16 cellular contexts compared by ENCODE assay signal in genomic region chr22:37776639-37777005, GRCh38. TPM values are rescaled to one million over a fixed set of nuclear protein-coding genes. Genes with fewer than 3 reads are reported as not detected.
DNase-seq lines count a peak whose midpoint lies in the region; ATAC-seq, FAIRE-seq and TF ChIP-seq lines count a peak whose summit lies in the region.
"Had no signal": no experiment of that assay in that cellular context is flagged by ENCODE, and none has a peak within 500 bp of the region (broad histone marks: within the 10 kb centered on the region; RNA-seq: fewer than 3 reads in every experiment).

No MANE protein-coding gene starts in this region.

- no peak overlapping the region for H3K27ac Mint-ChIP-seq in activated T-helper 2 cell treated with anti-CD3 and anti-CD28 coated beads, Interferon-gamma antibody, Interleukin-2, Interleukin-4, amounts not matched to agents 10 μg/mL and 5 μg/mL and 100 μg/mL, durations not matched to agents 14 hours and 24 hours and 36 hours
- H3K27ac Mint-ChIP-seq: stimulated activated naive CD8-positive, alpha-beta T cell treated with anti-CD3 and anti-CD28 coated beads, Interleukin-15, Interleukin-2, amounts not matched to agents 100 ng/mL and 50 ng/mL, for 24 hours had no signal

- no peaks in the 10 kb centered on the region for H3K27me3 Mint-ChIP-seq in activated T-helper 2 cell treated with anti-CD3 and anti-CD28 coated beads, Interferon-gamma antibody, Interleukin-2, Interleukin-4, amounts not matched to agents 10 μg/mL and 5 μg/mL and 100 μg/mL, durations not matched to agents 14 hours and 24 hours and 36 hours (ENCODE audit: low read depth)
- H3K27me3 Mint-ChIP-seq: stimulated activated naive CD8-positive, alpha-beta T cell treated with anti-CD3 and anti-CD28 coated beads, Interleukin-15, Interleukin-2, amounts not matched to agents 100 ng/mL and 50 ng/mL, for 24 hours had no signal

- H3K27ac ChIP-seq in 22Rv1 (peak overlapping the region; percentile 86), pancreas (peak overlapping the region in 3 of 4 donors; percentile 42 to 59 (median 59))
- H3K27ac ChIP-seq: SK-N-MC had no signal

- peaks cover 9% of the 10 kb centered on the region for H3K36me3 Mint-ChIP-seq in activated T-helper 2 cell treated with anti-CD3 and anti-CD28 coated beads, Interferon-gamma antibody, Interleukin-2, Interleukin-4, amounts not matched to agents 10 μg/mL and 5 μg/mL and 100 μg/mL, durations not matched to agents 14 hours and 24 hours and 36 hours (ENCODE audit: low read depth)

- H3K27me3 ChIP-seq in MG63: no peaks in the 10 kb centered on the region
- no peaks in the 10 kb centered on the region for H3K27me3 ChIP-seq in pancreas

- ATAC-seq in pancreas: no peak
- ATAC-seq in GM18498 (IDR thresholded peaks at IDR 0.05; ENCODE audit: unreplicated experiment): no peak

- H3K4me3 ChIP-seq in MG63 (no peak overlapping the region), epithelial cell of esophagus (ENCODE audit: low read length) (peak overlapping the region; percentile 7), pancreas (no peak overlapping the region)
- H3K4me3 ChIP-seq: SK-N-MC had no signal

- 79 to 82% methylated on average over 10 of the region's 10 CpGs for WGBS in pancreas, 2 donors

- H3K4me3 Mint-ChIP-seq in activated T-helper 2 cell treated with anti-CD3 and anti-CD28 coated beads, Interferon-gamma antibody, Interleukin-2, Interleukin-4, amounts not matched to agents 10 μg/mL and 5 μg/mL and 100 μg/mL, durations not matched to agents 14 hours and 24 hours and 36 hours (ENCODE audit: low read depth): no peak overlapping the region
- H3K4me3 Mint-ChIP-seq: stimulated activated naive CD8-positive, alpha-beta T cell treated with anti-CD3 and anti-CD28 coated beads, Interleukin-15, Interleukin-2, amounts not matched to agents 100 ng/mL and 50 ng/mL, for 24 hours had no signal

- H3K4me1 Mint-ChIP-seq in activated T-helper 2 cell treated with anti-CD3 and anti-CD28 coated beads, Interferon-gamma antibody, Interleukin-2, Interleukin-4, amounts not matched to agents 10 μg/mL and 5 μg/mL and 100 μg/mL, durations not matched to agents 14 hours and 24 hours and 36 hours (ENCODE audit: low read depth): no peaks in the 10 kb centered on the region

- H3K9me3 ChIP-seq in MG63 (no peaks in the 10 kb centered on the region; the same call in 1 of the 2 replicates), pancreas (no peaks in the 10 kb centered on the region)

- no peak for TF ChIP-seq CTCF in 22Rv1 (IDR thresholded peaks at IDR 0.05)
- no peak for TF ChIP-seq CTCF in epithelial cell of esophagus (IDR thresholded peaks at IDR 0.05; ENCODE audit: insufficient read depth, low read depth, low read length, missing control alignments)
- no peak for TF ChIP-seq CTCF in pancreas (IDR thresholded peaks at IDR 0.05)

- DNase-seq in MG63 (peak; percentile 37), epithelial cell of esophagus (ENCODE audit: low read depth) (no peak), pancreas (no peak), NCI-H128 (lab: John Stamatoyannopoulos, UW; ENCODE audit: unreplicated experiment) (no peak), HUDEP-2 (lab: John Stamatoyannopoulos, UW; ENCODE audit: unreplicated experiment in 76 of 76) (no peak)
- DNase-seq in activated T-helper 2 cell treated with anti-CD3 and anti-CD28 coated beads, Interferon-gamma antibody, Interleukin-2, Interleukin-4, amounts not matched to agents 10 μg/mL and 5 μg/mL and 100 μg/mL, durations not matched to agents 14 hours and 24 hours and 36 hours (ENCODE audit: low spot score): no peak
- DNase-seq: activated effector memory CD4-positive, alpha-beta T cell treated with anti-CD3 and anti-CD28 coated beads, Interleukin-2, amount 50 U/mL, for 16 hours; aorta; dermis blood vessel endothelial cell; GF-D8 had no signal

- H3K9me3 Mint-ChIP-seq in activated T-helper 2 cell treated with anti-CD3 and anti-CD28 coated beads, Interferon-gamma antibody, Interleukin-2, Interleukin-4, amounts not matched to agents 10 μg/mL and 5 μg/mL and 100 μg/mL, durations not matched to agents 14 hours and 24 hours and 36 hours: no peaks in the 10 kb centered on the region
- H3K9me3 Mint-ChIP-seq: stimulated activated naive CD8-positive, alpha-beta T cell treated with anti-CD3 and anti-CD28 coated beads, Interleukin-15, Interleukin-2, amounts not matched to agents 100 ng/mL and 50 ng/mL, for 24 hours had no signal

- intact Hi-C loops in pancreas (cut with DNase I): no loop called here
- intact Hi-C loops in activated T-helper 2 cell treated with anti-CD3 and anti-CD28 coated beads, Interferon-gamma antibody, Interleukin-2, Interleukin-4, amounts not matched to agents 10 μg/mL and 5 μg/mL and 100 μg/mL, durations not matched to agents 14 hours and 24 hours and 36 hours (cut with micrococcal nuclease): no loop called here

- H3K4me1 ChIP-seq in pancreas: peaks cover 0 to 7% (median 4%) of the 10 kb centered on the region in 3 donors

- H3K36me3 ChIP-seq in MG63 (peaks cover 30% of the 10 kb centered on the region), pancreas (peaks cover 0 to 13% (median 4%) of the 10 kb centered on the region in 3 donors)

- no peak for FAIRE-seq in pancreas (lab: Jason Lieb, UNC)

RNA-seq across cellular contexts. Expression of gene GCAT, which starts 31.1 kb away (rescaled TPM):
- 23.6 and 39.4 TPM in 2 replicates for total RNA-seq in MG63 (2014; rRNA removed; shearing (Covaris generic); ENCODE audit: low replicate concordance)
- 10 to 100 TPM; 27.1 to 54.8 (median 37.8) TPM for total RNA-seq in pancreas
- 10 to 100 TPM; 30.9 to 62.7 TPM for polyA plus RNA-seq in pancreas
- total RNA-seq in activated T-helper 2 cell treated with anti-CD3 and anti-CD28 coated beads, Interferon-gamma antibody, Interleukin-2, Interleukin-4, amounts not matched to agents 10 μg/mL and 5 μg/mL and 100 μg/mL, durations not matched to agents 14 hours and 24 hours and 36 hours: 24.2 and 25.5 TPM in 2 replicates

RNA-seq across cellular contexts. Expression of gene GALR3, which starts 46.6 kb away (rescaled TPM):
- not detected in 2 replicates for total RNA-seq in MG63 (2014; rRNA removed; shearing (Covaris generic); ENCODE audit: low replicate concordance)
- under 1 TPM in 4 of 6 donors, not detected in 2; 0.19 to 0.75 (median 0.42) TPM for total RNA-seq in pancreas
- polyA plus RNA-seq in pancreas: under 1 TPM in 1 of 2 donors, not detected in 1; 0.65 TPM
- 0.28 and 0.32 TPM in 2 replicates for total RNA-seq in activated T-helper 2 cell treated with anti-CD3 and anti-CD28 coated beads, Interferon-gamma antibody, Interleukin-2, Interleukin-4, amounts not matched to agents 10 μg/mL and 5 μg/mL and 100 μg/mL, durations not matched to agents 14 hours and 24 hours and 36 hours
- total RNA-seq: A673; activated CD8-positive, alpha-beta memory T cell treated with anti-CD3 and anti-CD28 coated beads for 36 hours; aorta; dermis blood vessel endothelial cell had no signal
